In the genomic region with DNA sequence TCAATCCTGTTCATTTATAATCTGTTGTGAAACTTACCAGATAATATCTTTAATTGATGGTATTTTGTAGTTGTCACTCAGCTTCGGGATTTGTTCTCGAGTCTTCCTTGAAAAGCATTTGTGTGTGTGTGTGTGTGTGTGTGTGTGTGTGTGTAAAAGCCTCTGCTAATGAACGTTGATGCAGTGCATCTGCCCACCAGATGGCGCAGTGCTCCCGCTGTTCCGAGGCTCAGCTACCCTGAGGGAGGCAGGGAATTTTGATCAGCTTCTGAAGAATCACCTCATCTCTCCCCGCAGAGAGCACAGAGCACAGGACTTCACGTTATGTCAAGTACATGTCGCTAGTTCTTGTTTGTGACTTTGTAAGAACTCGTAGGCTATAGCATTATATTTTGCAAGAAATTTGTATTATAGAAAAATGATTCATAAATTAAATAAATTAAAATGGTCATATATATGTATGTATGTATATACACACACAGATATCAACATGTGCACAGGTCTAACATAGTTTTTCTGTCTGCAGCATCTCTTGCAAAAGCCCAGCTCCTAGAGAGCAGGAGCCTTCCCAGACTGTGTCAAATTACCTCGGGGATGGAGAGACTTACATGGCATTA, we compare ENCODE assay signal across 1 cellular context.
TF ChIP-seq lines count a peak whose summit lies in the region.

No MANE protein-coding gene starts in this region.

TF ChIP-seq in GM12878, 131 proteins besides CTCF, POLR2A, EP300 and RAD21 (continued from another document):
- 0 out of 2 replicates have a peak, but pooled peaks have one; percentile 41 for TF ChIP-seq HSF1 (IDR thresholded peaks at IDR 0.05; ENCODE audit: low read depth, low read length)
- TF ChIP-seq GABPA (IDR thresholded peaks at IDR 0.05; ENCODE audit: low read depth) = no peak
